8 cellular contexts compared by ENCODE assay signal in genomic region chr19:41531438-41532311, GRCh38. TPM values are rescaled to one million over a fixed set of nuclear protein-coding genes. Genes with fewer than 3 reads are reported as not detected.
DNase-seq lines count a peak whose midpoint lies in the region; ATAC-seq and TF ChIP-seq lines count a peak whose summit lies in the region.

No MANE protein-coding gene starts in this region.

- intact Hi-C loops in left colon (cut with DNase I, micrococcal nuclease) (no loop called here), PC-3 (cut with micrococcal nuclease) (no loop called here)

- peaks cover 33% of the 10 kb centered on the region for H3K27me3 ChIP-seq in PC-3 (ENCODE audit: low read length)

- no peak overlapping the region for H2AFZ ChIP-seq in PC-3 (ENCODE audit: low read length)

- no TSS peak for BruUV-seq in PC-3 (replicated peaks; lab: Mats Ljungman, UMichigan)

- no peak for TF ChIP-seq CTCF in PC-3 (conservative IDR thresholded peaks at IDR 0.05; ENCODE audit: low read depth, low read length)

- H3K4me1 ChIP-seq in PC-3 (ENCODE audit: insufficient read depth, low read length): no peaks in the 10 kb centered on the region

- CTCF ChIA-PET in PC-3 (lab: Charles Lee): no interaction called here

- peak; percentile 73 for DNase-seq in COLO829 (ENCODE audit: low spot score)
- DNase-seq in T-helper 1 cell: peak; percentile 70 to 94 (median 80)
- peak; percentile 58 to 66 for DNase-seq in left colon
- peak; percentile 56 for DNase-seq in stimulated activated CD8-positive, alpha-beta memory T cell treated with anti-CD3 and anti-CD28 coated beads, Interleukin-12 subunit alpha, Interleukin-12 subunit beta, amount 100 ng/mL, for 1 hour (ENCODE audit: low read depth)
- DNase-seq in PC-3: no peak

- no peak overlapping the region for H3K4me3 ChIP-seq in PC-3 (ENCODE audit: low read length)

- peak overlapping the region; percentile 63 for H3K27ac ChIP-seq in angular gyrus (ENCODE audit: low read depth, low read length)
- no peak overlapping the region for H3K27ac ChIP-seq in PC-3 (ENCODE audit: low read length)

- H3K9me2 ChIP-seq in PC-3 (replicated peaks; ENCODE audit: low read length): no peaks in the 10 kb centered on the region

- ATAC-seq in HG02798 (IDR thresholded peaks at IDR 0.05; ENCODE audit: poor library complexity, unreplicated experiment): peak; percentile 58
- peak; percentile 52 for ATAC-seq in left colon
- no peak for ATAC-seq in HG02970 (IDR thresholded peaks at IDR 0.05; ENCODE audit: low FRiP score, unreplicated experiment)
- no peak for ATAC-seq in PC-3

- H3K9me3 ChIP-seq in PC-3 (ENCODE audit: low read length): 0 out of 2 replicates have a peak, but pooled peaks cover 10% of the 10 kb centered on the region

- no peak overlapping the region for H3K9ac ChIP-seq in PC-3 (ENCODE audit: low read length)

- POLR2A ChIA-PET in PC-3 (lab: Charles Lee; ENCODE audit: unreplicated experiment): interaction anchor here (0.7 kb wide), 1 partner anchor 50 kb away, joined by 4 read pairs; no protein-coding TSS in a partner anchor

- H4K20me1 ChIP-seq in PC-3 (ENCODE audit: low read length): no peaks in the 10 kb centered on the region

- no peak overlapping the region for H3K4me2 ChIP-seq in PC-3 (ENCODE audit: low read length)

- H3K36me3 ChIP-seq in PC-3 (ENCODE audit: low read depth, low read length): no peaks in the 10 kb centered on the region

- no peaks in the 10 kb centered on the region for H3F3A ChIP-seq in PC-3 (ENCODE audit: low read length, unreplicated experiment)

- H3K79me2 ChIP-seq in PC-3 (ENCODE audit: low read length): no peaks in the 10 kb centered on the region

RNA-seq across cellular contexts. Expression of gene CEACAM21, which starts 44.3 kb away (rescaled TPM):
- 1 to 10 TPM in 1 of 2 donors, not detected in 1; 1.5 TPM for total RNA-seq in left colon
- total RNA-seq in PC-3 (2014; rRNA removed): not detected in 2 replicates

Comparison
In these comparisons a context has a peak if more than half of its experiments do, and no peak if none do; other contexts are left out.
1. ATAC-seq: peak in HG02798 (single experiment) and left colon (single experiment); none in HG02970 (single experiment) and PC-3 (single experiment).